In the genomic region with DNA sequence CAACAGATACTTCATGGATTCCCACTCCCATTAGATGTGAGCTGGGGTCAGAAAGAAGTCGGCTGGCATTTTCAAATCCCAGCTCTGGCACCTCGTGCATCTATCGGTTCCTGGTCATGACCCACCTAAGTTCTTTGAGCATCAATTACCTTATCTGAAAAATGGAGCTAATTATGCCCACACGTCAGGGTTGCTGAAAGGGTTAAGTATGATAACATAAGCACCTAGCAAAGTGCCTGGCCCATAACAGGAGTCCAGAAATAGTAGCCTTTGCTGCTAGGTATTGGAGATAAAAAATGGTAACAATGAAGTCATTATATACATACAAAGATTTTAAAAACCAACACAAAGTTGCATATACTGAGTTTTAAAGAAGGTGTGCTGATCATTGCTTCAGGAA, we compare ENCODE assay signal across 6 cellular contexts.
"Had no signal": no experiment of that assay in that cellular context is flagged by ENCODE, and none has a peak within 500 bp of the region (broad histone marks: within the 10 kb centered on the region; RNA-seq: fewer than 3 reads in every experiment).

No MANE protein-coding gene starts in this region.

- H3K27ac ChIP-seq: HL-60, KMS-11 had no signal

- H3K4me3 ChIP-seq: K562 had no signal

- H3K4me2 ChIP-seq: KMS-11 had no signal

- FAIRE-seq: HTR-8/SVneo, K562 had no signal

- DNase-seq: KBM-7, KG1 had no signal

- H3K9ac ChIP-seq: KMS-11 had no signal

- ATAC-seq: K562 had no signal
